In the genomic region with DNA sequence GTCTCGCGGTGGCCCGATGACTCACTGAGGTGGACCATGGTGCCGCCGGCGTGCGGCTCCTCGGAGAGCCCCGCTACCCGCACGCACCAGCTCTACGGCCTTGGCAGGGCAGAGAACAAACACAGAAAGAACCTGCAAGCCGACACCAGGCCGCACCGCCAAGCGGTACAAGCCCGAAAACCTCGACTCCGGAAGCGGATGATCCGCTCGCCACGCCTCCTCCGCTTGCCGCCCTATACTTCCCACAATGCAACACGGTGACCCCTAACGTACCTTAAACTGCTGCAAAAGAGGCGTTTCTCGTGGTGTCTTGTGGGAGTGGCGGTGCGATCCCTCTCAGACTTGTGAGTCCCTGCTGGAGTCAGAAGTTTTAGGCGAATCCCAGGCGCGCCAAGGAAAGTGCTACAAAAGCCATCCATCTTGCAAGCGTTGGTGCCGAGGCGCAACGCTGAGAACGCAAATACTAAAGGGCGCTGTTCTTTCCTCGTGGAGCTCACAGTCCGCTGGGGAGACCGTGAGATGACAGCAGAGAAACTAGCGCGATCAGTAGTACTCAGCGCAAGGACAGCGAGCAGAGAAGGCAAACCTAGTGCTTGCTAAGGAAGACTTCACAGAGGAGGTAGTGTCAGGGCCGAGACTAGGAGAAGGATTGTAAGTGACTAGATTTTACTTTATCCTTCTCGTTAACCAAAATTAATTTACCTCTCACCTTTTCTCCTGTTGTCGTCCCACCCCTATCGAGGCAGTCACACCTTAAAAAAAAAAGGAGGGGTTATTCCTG, we compare ENCODE assay signal across 9 cellular contexts. TPM values are rescaled to one million over a fixed set of nuclear protein-coding genes. Genes with fewer than 3 reads are reported as not detected.
A peak's percentile ranks its signal among the peaks of the same experiment; 100 is the strongest.
DNase-seq lines count a peak whose midpoint lies in the region; ATAC-seq, FAIRE-seq and TF ChIP-seq lines count a peak whose summit lies in the region.
"Had no signal": no experiment of that assay in that cellular context is flagged by ENCODE, and none has a peak within 500 bp of the region (broad histone marks: within the 10 kb centered on the region; RNA-seq: fewer than 3 reads in every experiment).

Gene MRPS16, minus strand, starts transcription at position 200 of the 781 bp plus-strand sequence. Its CDS starts 162 bp downstream, at position 38.

- H3K9ac ChIP-seq in keratinocyte (ENCODE audit: control insufficient read depth, extremely low read depth, insufficient read depth, low read length): peak within 1 kb of the TSS; percentile 94

- H3K9me3 ChIP-seq in keratinocyte (ENCODE audit: control insufficient read depth, low read depth, low read length): no peaks in the 10 kb centered on the region

- dilution Hi-C loops in keratinocyte (cut with MboI; ENCODE audit: extremely low pct_ligation_motif_present, low sequenced_read_pairs): loop anchor here (25.0 kb wide), 1 partner anchor 135 kb away; no protein-coding TSS in a partner anchor

- FAIRE-seq in keratinocyte (lab: Jason Lieb, UNC): peak; percentile 86
- FAIRE-seq: colon had no signal

- no peaks in the 10 kb centered on the region for H3K9me1 ChIP-seq in keratinocyte (ENCODE audit: control insufficient read depth, extremely low read depth, insufficient read depth, low read length)

- TF ChIP-seq CTCF in AG09319 (IDR thresholded peaks at IDR 0.05; ENCODE audit: low read depth, low read length) (no peak), keratinocyte (optimal IDR thresholded peaks at IDR 0.05 in 1 of 3, IDR thresholded peaks at IDR 0.05 in 1 of 3, conservative IDR thresholded peaks at IDR 0.05 in 1 of 3; ENCODE audit: extremely low read depth in 1 of 3, insufficient read depth in 2 of 3, low read length in 3 of 3) (no peak)

- no peaks in the 10 kb centered on the region for H4K20me1 ChIP-seq in keratinocyte (ENCODE audit: control insufficient read depth, extremely low read depth, insufficient read depth, low read length)

- H3K79me2 ChIP-seq in keratinocyte (ENCODE audit: control insufficient read depth, insufficient read depth, low read length): peaks cover 49% of the 10 kb centered on the region

- peak within 1 kb of the TSS; percentile 86 for H3K4me2 ChIP-seq in keratinocyte (ENCODE audit: control insufficient read depth, extremely low read depth, insufficient read depth, low read depth, low read length)

- H3K27me3 ChIP-seq in keratinocyte (ENCODE audit: control insufficient read depth, extremely low read depth, insufficient read depth, low read length): no peaks in the 10 kb centered on the region

- ATAC-seq in GM19035 (IDR thresholded peaks at IDR 0.05; ENCODE audit: unreplicated experiment): peak; percentile 83
- ATAC-seq in HG03354 (IDR thresholded peaks at IDR 0.05; ENCODE audit: poor library complexity, severe bottlenecking, unreplicated experiment): peak; percentile 80

- H3K36me3 ChIP-seq in keratinocyte (ENCODE audit: control insufficient read depth in 2 of 2, extremely low read depth in 1 of 2, insufficient read depth in 2 of 2, low read length in 2 of 2): peaks cover 6 to 25% of the 10 kb centered on the region in 2 experiments

- peak within 1 kb of the TSS; percentile 86 for H2AFZ ChIP-seq in keratinocyte (ENCODE audit: control insufficient read depth, low read length)

- H3K4me1 ChIP-seq in keratinocyte (ENCODE audit: control insufficient read depth, extremely low read depth, insufficient read depth, low read length): peaks cover 18% of the 10 kb centered on the region

- peak within 1 kb of the TSS; percentile 68 to 89 (median 72) for H3K4me3 ChIP-seq in keratinocyte (ENCODE audit: control insufficient read depth in 2 of 3, extremely low read depth in 1 of 3, insufficient read depth in 2 of 3, low read depth in 1 of 3, low read length in 3 of 3)

- peak within 1 kb of the TSS; percentile 94 for H3K27ac ChIP-seq in keratinocyte (ENCODE audit: control insufficient read depth, insufficient read depth, low read length)

- peak; percentile 87 for DNase-seq in AG09319 (ENCODE audit: extremely low read depth, low read depth)
- peak; percentile 96 for DNase-seq in NCI-H460 (ENCODE audit: extremely low read depth, low read depth)
- DNase-seq in activated CD4-positive, CD25-positive, alpha-beta regulatory T cell treated with anti-CD3 and anti-CD28 coated beads, Interleukin-2, amount 50 U/mL, for 72 hours: peak; percentile 89
- DNase-seq in cerebellar nuclear complex (lab: John Stamatoyannopoulos, UW): peak; percentile 75 to 80
- peak; percentile 91 for DNase-seq in keratinocyte (ENCODE audit: low read depth, low spot score)
- DNase-seq in stimulated activated CD4-positive, alpha-beta T cell treated with anti-CD3 and anti-CD28 coated beads, Interleukin-15, amount 100 ng/mL, for 1 hour (ENCODE audit: low read depth in 1 of 2, low spot score in 1 of 2): peak; percentile 79 to 81

RNA-seq across cellular contexts. Expression of gene MRPS16, which starts in this region (rescaled TPM):
- total RNA-seq in NCI-H460 (2014; rRNA removed; shearing (Covaris generic)): 141 and 150 TPM in 2 replicates
- 88.3 and 93.5 TPM in 2 replicates for polyA plus RNA-seq in NCI-H460 (2014; cell fraction: nucleus; rRNA removed)
- 79.2 to 95.4 TPM (median 79.9 TPM) in 3 replicates for polyA plus RNA-seq in keratinocyte
- polyA plus RNA-seq in keratinocyte (2011; ENCODE audit: low read depth): 20.6 TPM
- 53.3 and 67.5 TPM in 2 replicates for polyA plus RNA-seq in keratinocyte (2011; cell fraction: cytosol; rRNA removed)
- 33.7 and 46.1 TPM in 2 replicates for polyA plus RNA-seq in keratinocyte (2011; cell fraction: nucleus; rRNA removed)
- 70.7 and 105 TPM in 2 replicates for polyA plus RNA-seq in keratinocyte (2012; ENCODE audit: low replicate concordance)
- 32.8 to 59.0 TPM (median 56.3 TPM) in 3 replicates for polyA minus RNA-seq in keratinocyte
- polyA minus RNA-seq in keratinocyte (2011; cell fraction: cytosol; rRNA and poly(A)+ RNA removed): 74.6 TPM
- 17.6 and 22.0 TPM in 2 replicates for polyA minus RNA-seq in keratinocyte (2011; cell fraction: nucleus; rRNA and poly(A)+ RNA removed)

Comparison
In these comparisons a context has a peak if more than half of its experiments do, and no peak if none do; other contexts are left out.
1. Peak in every context shown above with its lines: DNase-seq, ATAC-seq, H3K4me3 ChIP-seq and H3K27ac ChIP-seq.